ENCODE assay signal across 23 cellular contexts in genomic region chr7:105887569-105888199, GRCh38. TPM values are rescaled to one million over a fixed set of nuclear protein-coding genes. Genes with fewer than 3 reads are reported as not detected.
A peak's percentile ranks its signal among the peaks of the same experiment; 100 is the strongest.
DNase-seq lines count a peak whose midpoint lies in the region; ATAC-seq and TF ChIP-seq lines count a peak whose summit lies in the region.
"Had no signal": no experiment of that assay in that cellular context is flagged by ENCODE, and none has a peak within 500 bp of the region (broad histone marks: within the 10 kb centered on the region; RNA-seq: fewer than 3 reads in every experiment).

No MANE protein-coding gene starts in this region.

- TF ChIP-seq POLR2A in adrenal gland (IDR thresholded peaks at IDR 0.05): no peak
- TF ChIP-seq POLR2A in vagina (IDR thresholded peaks at IDR 0.05): no peak

- H3K4me2 ChIP-seq in mesenchymal stem cell (ENCODE audit: low read length, poor library complexity, severe bottlenecking): no peak overlapping the region
- H3K4me2 ChIP-seq: A549 had no signal

- no peak for TF ChIP-seq CTCF in CD4-positive, alpha-beta T cell (IDR thresholded peaks at IDR 0.05)
- TF ChIP-seq CTCF in adrenal gland (IDR thresholded peaks at IDR 0.05): no peak
- TF ChIP-seq CTCF in vagina (IDR thresholded peaks at IDR 0.05): no peak

- no peaks in the 10 kb centered on the region for H3K36me3 Mint-ChIP-seq in CD4-positive, alpha-beta T cell (ENCODE audit: low read depth)
- H3K36me3 Mint-ChIP-seq: activated CD4-positive, alpha-beta memory T cell treated with anti-CD3 and anti-CD28 coated beads for 36 hours had no signal

- H4K91ac ChIP-seq in mesenchymal stem cell (ENCODE audit: low read length): no peak overlapping the region

- H3K4me1 ChIP-seq in mesenchymal stem cell (ENCODE audit: control insufficient read depth, insufficient read depth, low read depth, low read length) (peaks cover 2% of the 10 kb centered on the region), adrenal gland (replicated peaks in 1 of 2) (peaks cover 0 to 10% of the 10 kb centered on the region in 2 donors), vagina (no peaks in the 10 kb centered on the region)
- H3K4me1 ChIP-seq: BE2C, lower lobe of right lung had no signal

- DNase-seq in NCI-H1417 (lab: John Stamatoyannopoulos, UW) (peak in 2 of 3 experiments; percentile 64 to 65), NCI-H1417 treated with DMSO at 0.1 percent for 48 hours (lab: John Stamatoyannopoulos, UW) (no peak), NCI-H2171 (lab: John Stamatoyannopoulos, UW) (peak; percentile 54), mesenchymal stem cell (no peak), adrenal gland (no peak), vagina (ENCODE audit: extremely low spot score in 2 of 2) (no peak)
- peak in 1 of 10 experiments; percentile 10 for DNase-seq in CD4-positive, alpha-beta T cell
- DNase-seq: activated CD4-positive, alpha-beta memory T cell treated with anti-CD3 and anti-CD28 coated beads for 36 hours; activated naive CD4-positive, alpha-beta T cell; BE2C; foreskin fibroblast; GF-D8; GOT3; hypothalamus; islet precursor cell; KG1; lower lobe of right lung; retina; stimulated activated CD8-positive, alpha-beta memory T cell treated with anti-CD3 and anti-CD28 coated beads, Interleukin-4, amount 100 ng/mL, for 48 hours had no signal

- no peak overlapping the region for H2BK120ac ChIP-seq in mesenchymal stem cell (ENCODE audit: low read depth, low read length)

- no peak for ATAC-seq in CD4-positive, alpha-beta T cell (ENCODE audit: poor library complexity)
- ATAC-seq in GM19452 (IDR thresholded peaks at IDR 0.05; ENCODE audit: unreplicated experiment): no peak
- ATAC-seq: A549, lower lobe of right lung had no signal

- H3K27me3 Mint-ChIP-seq in CD4-positive, alpha-beta T cell: no peaks in the 10 kb centered on the region
- H3K27me3 Mint-ChIP-seq: activated CD4-positive, alpha-beta memory T cell treated with anti-CD3 and anti-CD28 coated beads for 36 hours had no signal

- no peak overlapping the region for H2AK5ac ChIP-seq in mesenchymal stem cell (ENCODE audit: low read length, severe bottlenecking)

- intact Hi-C loops in CD4-positive, alpha-beta T cell (cut with DNase I, micrococcal nuclease): no loop called here
- intact Hi-C loops in adrenal gland (cut with DNase I): no loop called here
- intact Hi-C loops in vagina (cut with DNase I): no loop called here

- H2BK12ac ChIP-seq in mesenchymal stem cell (ENCODE audit: low read length in 2 of 2): no peak overlapping the region

- H3K23ac ChIP-seq in mesenchymal stem cell (ENCODE audit: low read length in 2 of 2): no peak overlapping the region

- CTCF ChIA-PET in CD4-positive, alpha-beta T cell (lab: Charles Lee): interaction anchor here (0.6 to 1.6 kb wide), 6 partner anchors 11 to 156 kb away, joined by 3 to 4 read pairs (median 3); partner anchors contain the start of gene ATXN7L1

- H3K79me1 ChIP-seq in mesenchymal stem cell (replicated peaks; ENCODE audit: low read length, poor library complexity, severe bottlenecking): peaks cover 7% of the 10 kb centered on the region

- no peak overlapping the region for H2BK5ac ChIP-seq in mesenchymal stem cell (ENCODE audit: low read depth, low read length, poor library complexity, severe bottlenecking)

- no peak overlapping the region for H3K4ac ChIP-seq in mesenchymal stem cell (ENCODE audit: low read depth in 1 of 2, low read length in 2 of 2)

- no peak overlapping the region for H4K8ac ChIP-seq in mesenchymal stem cell (ENCODE audit: low read length)

- no peak overlapping the region for H3K14ac ChIP-seq in mesenchymal stem cell (ENCODE audit: low read length in 2 of 2)

- H3K9me3 Mint-ChIP-seq in CD4-positive, alpha-beta T cell: peaks cover 1% of the 10 kb centered on the region
- H3K9me3 Mint-ChIP-seq: activated CD4-positive, alpha-beta memory T cell treated with anti-CD3 and anti-CD28 coated beads for 36 hours; T-helper 2 cell treated with Interferon-gamma antibody and Interleukin-4, amounts not matched to agents 5 μg/mL and 100 μg/mL, for 36 hours had no signal

- no peak overlapping the region for H3K18ac ChIP-seq in mesenchymal stem cell (ENCODE audit: low read depth in 1 of 2, low read length in 2 of 2)

- POLR2A ChIA-PET in CD4-positive, alpha-beta T cell (lab: Charles Lee): interaction anchor here (0.6 to 1.5 kb wide), 3 partner anchors 10 to 162 kb away, joined by 3 to 5 read pairs (median 3); no protein-coding TSS in a partner anchor

- no peak overlapping the region for H3K4me3 ChIP-seq in mesenchymal stem cell (ENCODE audit: insufficient read depth in 1 of 2, low read depth in 1 of 2, low read length in 2 of 2)
- H3K4me3 ChIP-seq in adrenal gland: no peak overlapping the region
- H3K4me3 ChIP-seq in vagina: no peak overlapping the region
- H3K4me3 ChIP-seq: A549, lower lobe of right lung had no signal

- H3K36me3 ChIP-seq in mesenchymal stem cell (ENCODE audit: control insufficient read depth in 1 of 2, insufficient read depth in 2 of 2, low read depth in 1 of 2, low read length in 2 of 2) (peaks cover 0 to 26% of the 10 kb centered on the region in 2 experiments), adrenal gland (replicated peaks in 1 of 2) (no peaks in the 10 kb centered on the region), vagina (no peaks in the 10 kb centered on the region)
- H3K36me3 ChIP-seq: BE2C, lower lobe of right lung had no signal

- no peaks in the 10 kb centered on the region for H3K27me3 ChIP-seq in CD4-positive, alpha-beta T cell (ENCODE audit: control insufficient read depth, insufficient read depth, low read length)
- H3K27me3 ChIP-seq in mesenchymal stem cell (ENCODE audit: control insufficient read depth in 1 of 2, insufficient read depth in 1 of 2, low read length in 2 of 2) (no peaks in the 10 kb centered on the region), adrenal gland (no peaks in the 10 kb centered on the region), vagina (no peaks in the 10 kb centered on the region)
- H3K27me3 ChIP-seq: BE2C had no signal

- no peak overlapping the region for H2BK15ac ChIP-seq in mesenchymal stem cell (ENCODE audit: low read depth, poor library complexity, severe bottlenecking)

- no peaks in the 10 kb centered on the region for H3K9me3 ChIP-seq in CD4-positive, alpha-beta T cell (ENCODE audit: control insufficient read depth, low read length)
- H3K9me3 ChIP-seq in mesenchymal stem cell (ENCODE audit: control insufficient read depth, low read length) (no peaks in the 10 kb centered on the region), adrenal gland (replicated peaks in 1 of 3) (no peaks in the 10 kb centered on the region), vagina (no peaks in the 10 kb centered on the region)
- H3K9me3 ChIP-seq: BE2C, lower lobe of right lung had no signal

- peak overlapping the region; percentile 42 for H2AFZ ChIP-seq in mesenchymal stem cell (ENCODE audit: low read depth, low read length)

- peaks cover 69% of the 10 kb centered on the region for H3K4me1 Mint-ChIP-seq in CD4-positive, alpha-beta T cell (ENCODE audit: low read depth)

- H3K4me3 Mint-ChIP-seq in CD4-positive, alpha-beta T cell: no peak overlapping the region
- H3K4me3 Mint-ChIP-seq: activated CD4-positive, alpha-beta memory T cell treated with anti-CD3 and anti-CD28 coated beads for 36 hours; T-helper 2 cell treated with Interferon-gamma antibody and Interleukin-4, amounts not matched to agents 5 μg/mL and 100 μg/mL, for 36 hours had no signal

- H3K27ac ChIP-seq in CD4-positive, alpha-beta T cell (ENCODE audit: low read depth, low read length): no peak overlapping the region
- no peak overlapping the region for H3K27ac ChIP-seq in mesenchymal stem cell (ENCODE audit: low read length, poor library complexity, severe bottlenecking)
- no peak overlapping the region for H3K27ac ChIP-seq in adrenal gland
- no peak overlapping the region for H3K27ac ChIP-seq in vagina
- H3K27ac ChIP-seq: A549, epithelial cell of prostate, lower lobe of right lung had no signal

- peak overlapping the region; percentile 28 for H3K27ac Mint-ChIP-seq in CD4-positive, alpha-beta T cell
- H3K27ac Mint-ChIP-seq: activated CD4-positive, alpha-beta memory T cell treated with anti-CD3 and anti-CD28 coated beads for 36 hours; T-helper 2 cell treated with Interferon-gamma antibody and Interleukin-4, amounts not matched to agents 5 μg/mL and 100 μg/mL, for 36 hours had no signal

- WGBS in mesenchymal stem cell: 76% methylated on average over 5 of the region's 6 CpGs
- 50 to 71% (median 53%) methylated on average over 6 of the region's 6 CpGs for WGBS in adrenal gland, 4 donors

- no peak overlapping the region for H3K9ac ChIP-seq in mesenchymal stem cell (ENCODE audit: low read length)

RNA-seq across cellular contexts. Expression of gene ATXN7L1, which starts 11.3 kb away (rescaled TPM):
- total RNA-seq in CD4-positive, alpha-beta T cell: 10 to 100 TPM; 27.3 to 29.2 TPM
- 7.5 TPM for polyA plus RNA-seq in mesenchymal stem cell (2013, experiment 1 of 2)
- polyA plus RNA-seq in mesenchymal stem cell (2013, experiment 2 of 2): 7.4 TPM
- total RNA-seq in adrenal gland (10 to 100 TPM in 4 of 8 donors, 1 to 10 TPM in 4; 3.6 to 24.6 (median 10.6) TPM), vagina (16.2 TPM)
- 1 to 10 TPM; 4.9 to 9.6 (median 7.4) TPM for polyA plus RNA-seq in adrenal gland

Comparison
In these comparisons a context has a peak if more than half of its experiments do, and no peak if none do; other contexts are left out.
1. DNase-seq: peak in NCI-H1417 (2 of 3) and NCI-H2171 (single experiment); none in NCI-H1417 treated with DMSO at 0.1 percent for 48 hours (single experiment), mesenchymal stem cell (single experiment), adrenal gland (0 of 7) and vagina (0 of 2).